In the genomic region with DNA sequence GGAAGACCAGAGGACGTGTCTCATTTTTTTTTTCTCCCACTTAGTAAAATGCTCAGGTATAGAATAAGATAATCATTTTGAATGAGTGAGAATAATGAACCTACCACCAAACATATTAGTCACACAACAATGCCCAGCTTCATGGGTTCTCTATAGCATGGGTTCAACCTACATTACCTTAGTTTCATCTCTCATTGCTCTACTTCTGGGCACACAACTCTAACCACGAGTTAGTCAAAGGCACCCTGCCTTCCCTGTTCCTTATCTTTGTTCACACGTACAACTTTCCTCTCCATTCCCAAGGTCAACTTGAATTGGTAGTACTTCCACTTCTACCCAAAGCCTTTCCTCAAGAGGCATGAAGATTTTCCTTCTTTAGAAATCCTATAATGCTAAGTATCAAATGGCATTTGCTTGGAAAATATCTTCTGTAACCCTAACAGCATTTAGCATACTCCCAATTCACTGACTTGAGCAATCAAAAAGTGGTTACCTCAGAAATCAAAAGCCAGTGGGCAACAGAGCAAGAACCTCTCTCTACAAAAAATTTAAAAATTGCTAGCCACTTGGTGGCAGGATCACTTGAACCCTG, we compare ENCODE assay signal across 1 cellular context.
TF ChIP-seq lines count a peak whose summit lies in the region.

No MANE protein-coding gene starts in this region.

TF ChIP-seq in HCT116, 20 proteins besides CTCF, POLR2A, EP300 and RAD21:
- TF ChIP-seq FOSL1 (IDR thresholded peaks at IDR 0.05; ENCODE audit: low read depth): no peak
- TF ChIP-seq EGR1 (IDR thresholded peaks at IDR 0.05; ENCODE audit: low read depth): no peak
- no peak for TF ChIP-seq CEBPB (IDR thresholded peaks at IDR 0.05; ENCODE audit: low read depth)
- TF ChIP-seq SIN3A (IDR thresholded peaks at IDR 0.05; ENCODE audit: low read depth): no peak
- TF ChIP-seq CBX3 (IDR thresholded peaks at IDR 0.05; ENCODE audit: low read depth): no peak
- TF ChIP-seq, protein P1, sequence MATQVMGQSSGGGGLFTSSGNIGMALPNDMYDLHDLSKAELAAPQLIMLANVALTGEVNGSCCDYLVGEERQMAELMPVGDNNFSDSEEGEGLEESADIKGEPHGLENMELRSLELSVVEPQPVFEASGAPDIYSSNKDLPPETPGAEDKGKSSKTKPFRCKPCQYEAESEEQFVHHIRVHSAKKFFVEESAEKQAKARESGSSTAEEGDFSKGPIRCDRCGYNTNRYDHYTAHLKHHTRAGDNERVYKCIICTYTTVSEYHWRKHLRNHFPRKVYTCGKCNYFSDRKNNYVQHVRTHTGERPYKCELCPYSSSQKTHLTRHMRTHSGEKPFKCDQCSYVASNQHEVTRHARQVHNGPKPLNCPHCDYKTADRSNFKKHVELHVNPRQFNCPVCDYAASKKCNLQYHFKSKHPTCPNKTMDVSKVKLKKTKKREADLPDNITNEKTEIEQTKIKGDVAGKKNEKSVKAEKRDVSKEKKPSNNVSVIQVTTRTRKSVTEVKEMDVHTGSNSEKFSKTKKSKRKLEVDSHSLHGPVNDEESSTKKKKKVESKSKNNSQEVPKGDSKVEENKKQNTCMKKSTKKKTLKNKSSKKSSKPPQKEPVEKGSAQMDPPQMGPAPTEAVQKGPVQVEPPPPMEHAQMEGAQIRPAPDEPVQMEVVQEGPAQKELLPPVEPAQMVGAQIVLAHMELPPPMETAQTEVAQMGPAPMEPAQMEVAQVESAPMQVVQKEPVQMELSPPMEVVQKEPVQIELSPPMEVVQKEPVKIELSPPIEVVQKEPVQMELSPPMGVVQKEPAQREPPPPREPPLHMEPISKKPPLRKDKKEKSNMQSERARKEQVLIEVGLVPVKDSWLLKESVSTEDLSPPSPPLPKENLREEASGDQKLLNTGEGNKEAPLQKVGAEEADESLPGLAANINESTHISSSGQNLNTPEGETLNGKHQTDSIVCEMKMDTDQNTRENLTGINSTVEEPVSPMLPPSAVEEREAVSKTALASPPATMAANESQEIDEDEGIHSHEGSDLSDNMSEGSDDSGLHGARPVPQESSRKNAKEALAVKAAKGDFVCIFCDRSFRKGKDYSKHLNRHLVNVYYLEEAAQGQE (IDR thresholded peaks at IDR 0.05; ENCODE audit: low read depth): no peak
- no peak for TF ChIP-seq ELF1 (IDR thresholded peaks at IDR 0.05; ENCODE audit: borderline replicate concordance, low read depth)
- no peak for TF ChIP-seq YY1 (IDR thresholded peaks at IDR 0.05; ENCODE audit: extremely low read depth, insufficient replicate concordance, low read depth, low read length)
- no peak for TF ChIP-seq ZFX (IDR thresholded peaks at IDR 0.05)
- TF ChIP-seq JUND (IDR thresholded peaks at IDR 0.05): no peak
- TF ChIP-seq POLR2AphosphoS5 (IDR thresholded peaks at IDR 0.05; ENCODE audit: low read depth, low read length): no peak
